10 cellular contexts compared by ENCODE assay signal in genomic region chr17:77120866-77121265, GRCh38. TPM values are rescaled to one million over a fixed set of nuclear protein-coding genes. Genes with fewer than 3 reads are reported as not detected.
DNase-seq lines count a peak whose midpoint lies in the region; ATAC-seq, FAIRE-seq and TF ChIP-seq lines count a peak whose summit lies in the region.
"Had no signal": no experiment of that assay in that cellular context is flagged by ENCODE, and none has a peak within 500 bp of the region (broad histone marks: within the 10 kb centered on the region; RNA-seq: fewer than 3 reads in every experiment).

No MANE protein-coding gene starts in this region.

- H3K9ac ChIP-seq in kidney (ENCODE audit: low read length in 2 of 2) (no peak overlapping the region), skeletal muscle tissue (ENCODE audit: low read depth in 1 of 3, low read length in 3 of 3) (peak overlapping the region in 2 of 3 donors; percentile 48 to 60)

- no peaks in the 10 kb centered on the region for H3K27me3 ChIP-seq in body of pancreas
- H3K27me3 ChIP-seq in skeletal muscle tissue (ENCODE audit: control insufficient read depth in 3 of 3, insufficient read depth in 3 of 3, low read length in 3 of 3) = no peaks in the 10 kb centered on the region

- TF ChIP-seq CTCF in body of pancreas (IDR thresholded peaks at IDR 0.05) = no peak
- no peak for TF ChIP-seq CTCF in kidney (IDR thresholded peaks at IDR 0.05; ENCODE audit: borderline replicate concordance, extremely low read depth, insufficient read depth)

- DNase-seq in NCI-H2029 treated with DMSO at 0.1 percent for 48 hours (lab: John Stamatoyannopoulos, UW) = peak; percentile 74
- DNase-seq in body of pancreas = peak in 1 of 4 donors; percentile 35
- no peak for DNase-seq in kidney
- DNase-seq in NCI-H1417 (lab: John Stamatoyannopoulos, UW) = no peak
- DNase-seq in GM12891 (ENCODE audit: insufficient read length, low spot score) = no peak
- DNase-seq: activated CD4-positive, alpha-beta memory T cell treated with anti-CD3 and anti-CD28 coated beads for 36 hours; COR-L47 had no signal

- H3K9me3 ChIP-seq in body of pancreas (no peaks in the 10 kb centered on the region), kidney (ENCODE audit: control insufficient read depth in 1 of 2, low read length in 2 of 2) (no peaks in the 10 kb centered on the region), skeletal muscle tissue (ENCODE audit: control insufficient read depth in 3 of 3, low read length in 3 of 3) (no peaks in the 10 kb centered on the region)

- TF ChIP-seq POLR2A in body of pancreas (IDR thresholded peaks at IDR 0.05) = no peak
- TF ChIP-seq POLR2A in GM12891 (IDR thresholded peaks at IDR 0.05; ENCODE audit: low read depth, low read length) = no peak

- intact Hi-C loops in body of pancreas (cut with DNase I) (no loop called here), kidney (cut with DNase I) (no loop called here)

- ATAC-seq in body of pancreas (no peak), esophagus mucosa (no peak), GM21619 (IDR thresholded peaks at IDR 0.05; ENCODE audit: unreplicated experiment) (no peak)

- peak overlapping the region; percentile 54 to 86 (median 71) for H3K27ac ChIP-seq in body of pancreas
- peak overlapping the region; percentile 29 to 60 for H3K27ac ChIP-seq in kidney (ENCODE audit: low read depth in 2 of 2, low read length in 2 of 2)
- peak overlapping the region; percentile 59 for H3K27ac ChIP-seq in skeletal muscle tissue (ENCODE audit: low read depth, low read length)

- H3K36me3 ChIP-seq in body of pancreas (replicated peaks in 1 of 2; ENCODE audit: insufficient read depth in 1 of 2, low read depth in 2 of 2) (no peaks in the 10 kb centered on the region), kidney (ENCODE audit: control insufficient read depth in 1 of 2, insufficient read depth in 2 of 2, low read length in 2 of 2) (no peaks in the 10 kb centered on the region), skeletal muscle tissue (ENCODE audit: control insufficient read depth in 3 of 3, insufficient read depth in 3 of 3, low read length in 3 of 3) (no peaks in the 10 kb centered on the region)

- peaks cover 45% of the 10 kb centered on the region for H3K4me1 ChIP-seq in body of pancreas
- peaks cover 24 to 29% of the 10 kb centered on the region in 2 donors for H3K4me1 ChIP-seq in kidney (ENCODE audit: control insufficient read depth in 1 of 2, insufficient read depth in 1 of 2, low read depth in 1 of 2, low read length in 2 of 2)
- peaks cover 23 to 37% (median 33%) of the 10 kb centered on the region in 3 donors for H3K4me1 ChIP-seq in skeletal muscle tissue (ENCODE audit: control insufficient read depth in 3 of 3, insufficient read depth in 3 of 3, low read length in 3 of 3)

- FAIRE-seq in kidney (lab: Jason Lieb, UNC) = no peak
- no peak for FAIRE-seq in GM12891 (lab: Jason Lieb, UNC)

- WGBS in body of pancreas, 2 donors = 57 to 72% methylated on average over 7 of the region's 7 CpGs

- no peak overlapping the region for H3K4me3 ChIP-seq in body of pancreas
- no peak overlapping the region for H3K4me3 ChIP-seq in kidney (ENCODE audit: low read length in 2 of 2)
- H3K4me3 ChIP-seq in skeletal muscle tissue (ENCODE audit: low read length in 3 of 3) = no peak overlapping the region

TF ChIP-seq in GM12891, 5 proteins besides CTCF, POLR2A, EP300 and RAD21:
- TF ChIP-seq TAF1 (IDR thresholded peaks at IDR 0.05; ENCODE audit: low read depth, low read length) (no peak), PAX5 (IDR thresholded peaks at IDR 0.05; ENCODE audit: insufficient read depth, low read length, severe bottlenecking) (no peak), SPI1 (IDR thresholded peaks at IDR 0.05; ENCODE audit: low read depth, low read length) (no peak), POLR2AphosphoS5 (IDR thresholded peaks at IDR 0.05; ENCODE audit: low read depth, low read length) (no peak), POU2F2 (IDR thresholded peaks at IDR 0.05; ENCODE audit: low read depth, low read length) (no peak)

RNA-seq across cellular contexts. Expression of gene SEC14L1, which starts 19.9 kb away (rescaled TPM):
- 10 to 100 TPM; 22.1 to 36.8 TPM for total RNA-seq in body of pancreas
- total RNA-seq in kidney = 157 TPM
- polyA plus RNA-seq in kidney (ENCODE audit: insufficient read depth, low read depth, low replicate concordance) = 49.2 TPM
- 83.5 TPM for total RNA-seq in skeletal muscle tissue
- total RNA-seq in esophagus mucosa = 25.9 TPM
- polyA plus RNA-seq in GM12891 (2012; ENCODE audit: low read depth, missing spikeins) = 37.0 TPM

Comparison
In these comparisons a context has a peak if more than half of its experiments do, and no peak if none do; other contexts are left out.
1. H3K9ac ChIP-seq: peak in skeletal muscle tissue (2 of 3); none in kidney (0 of 2).
2. Peak in every context shown above with its lines, with median percentiles within 50 percentile points of each other: H3K27ac ChIP-seq.